In genomic region chr4:67198757-67199156, GRCh38 we compare ENCODE assay signal across 9 cellular contexts.
DNase-seq lines count a peak whose midpoint lies in the region; ATAC-seq and TF ChIP-seq lines count a peak whose summit lies in the region.
"Had no signal": no experiment of that assay in that cellular context is flagged by ENCODE, and none has a peak within 500 bp of the region (broad histone marks: within the 10 kb centered on the region; RNA-seq: fewer than 3 reads in every experiment).

No MANE protein-coding gene starts in this region.

- H2AK5ac ChIP-seq in trophoblast cell (ENCODE audit: low read length) = no peak overlapping the region

- H3K9me2 ChIP-seq in OCI-LY1 (ENCODE audit: low read depth, low read length) = no peaks in the 10 kb centered on the region

- H3K36me3 ChIP-seq in H7 (replicated peaks; ENCODE audit: control insufficient read depth, insufficient read depth, low read length) (no peaks in the 10 kb centered on the region), OCI-LY1 (ENCODE audit: insufficient read depth, low read length) (no peaks in the 10 kb centered on the region), trophoblast cell (ENCODE audit: control insufficient read depth in 1 of 2, insufficient read depth in 2 of 2, low read length in 2 of 2) (no peaks in the 10 kb centered on the region)
- H3K36me3 ChIP-seq: sigmoid colon had no signal

- no peaks in the 10 kb centered on the region for H4K20me1 ChIP-seq in OCI-LY1 (ENCODE audit: insufficient read depth, low read length)

- no peaks in the 10 kb centered on the region for H3K79me1 ChIP-seq in trophoblast cell (ENCODE audit: low read length)

- no peak overlapping the region for H3K18ac ChIP-seq in trophoblast cell (ENCODE audit: low read length)

- H2AFZ ChIP-seq in OCI-LY1 (ENCODE audit: low read length) (no peak overlapping the region), trophoblast cell (ENCODE audit: insufficient read depth, low read length, poor library complexity) (no peak overlapping the region)

- no peaks in the 10 kb centered on the region for H3F3A ChIP-seq in OCI-LY1 (ENCODE audit: insufficient read depth, low read length)

- no peak overlapping the region for H3K4me2 ChIP-seq in OCI-LY1 (ENCODE audit: low read length)
- no peak overlapping the region for H3K4me2 ChIP-seq in trophoblast cell (ENCODE audit: low read length)

- no peak overlapping the region for H3K4ac ChIP-seq in trophoblast cell (ENCODE audit: low read depth, low read length)

- H2BK12ac ChIP-seq in trophoblast cell (ENCODE audit: low read length) = no peak overlapping the region

- no peak overlapping the region for H3K23ac ChIP-seq in trophoblast cell (ENCODE audit: low read length)

- no peak overlapping the region for H4K12ac ChIP-seq in trophoblast cell (ENCODE audit: low read depth, low read length)

- TF ChIP-seq CTCF in OCI-LY1 (IDR thresholded peaks at IDR 0.05; ENCODE audit: low read length) = peak; percentile 45; the same call in 1 of the 2 replicates

- no peak overlapping the region for H2BK5ac ChIP-seq in trophoblast cell (ENCODE audit: low read depth, low read length, poor library complexity)

- no peak for ATAC-seq in HG03439 (IDR thresholded peaks at IDR 0.05; ENCODE audit: unreplicated experiment)

- DNase-seq in COR-L47 (lab: John Stamatoyannopoulos, UW) (peak; percentile 38), H7 (peak; percentile 9), foreskin melanocyte (peak; percentile 39), activated gamma-delta T cell treated with Interleukin-2 at 50 U/mL for 16 hours (no peak), trophoblast cell (no peak)
- DNase-seq in activated naive CD4-positive, alpha-beta T cell treated with Interleukin-2 at 50 U/mL for 16 hours = no peak
- DNase-seq: sigmoid colon had no signal

- no peak overlapping the region for H4K8ac ChIP-seq in trophoblast cell (ENCODE audit: low read depth, low read length)

- no peaks in the 10 kb centered on the region for H3K27me3 ChIP-seq in H7 (ENCODE audit: control insufficient read depth, insufficient read depth, low read length)
- no peaks in the 10 kb centered on the region for H3K27me3 ChIP-seq in OCI-LY1 (ENCODE audit: insufficient read depth, low read length)
- H3K27me3 ChIP-seq in trophoblast cell (ENCODE audit: insufficient read depth, low read length) = no peaks in the 10 kb centered on the region
- H3K27me3 ChIP-seq: sigmoid colon had no signal

- H2BK120ac ChIP-seq in trophoblast cell (ENCODE audit: insufficient read depth, low read length, poor library complexity) = no peak overlapping the region

- H3K4me3 ChIP-seq in H7 (ENCODE audit: insufficient read depth, low read depth, low read length) (no peak overlapping the region), OCI-LY1 (ENCODE audit: low read depth, low read length, poor library complexity, severe bottlenecking) (no peak overlapping the region), trophoblast cell (ENCODE audit: low read depth, low read length) (no peak overlapping the region)
- H3K4me3 ChIP-seq: sigmoid colon had no signal

- no peaks in the 10 kb centered on the region for H3K79me2 ChIP-seq in OCI-LY1 (ENCODE audit: insufficient read depth, low read length)
- H3K79me2 ChIP-seq in trophoblast cell (ENCODE audit: control insufficient read depth, insufficient read depth, low read length, poor library complexity) = no peaks in the 10 kb centered on the region

- H3K9me3 ChIP-seq in OCI-LY1 (ENCODE audit: low read length) (no peaks in the 10 kb centered on the region), trophoblast cell (ENCODE audit: insufficient read depth, low read depth, low read length) (no peaks in the 10 kb centered on the region)
- H3K9me3 ChIP-seq: sigmoid colon had no signal

- no peak overlapping the region for H3K27ac ChIP-seq in OCI-LY1 (ENCODE audit: low read depth, low read length, poor library complexity, severe bottlenecking)
- no peak overlapping the region for H3K27ac ChIP-seq in trophoblast cell (ENCODE audit: low read depth, low read length)
- H3K27ac ChIP-seq: sigmoid colon had no signal

- no peak overlapping the region for H4K91ac ChIP-seq in trophoblast cell (ENCODE audit: low read depth, low read length)

- WGBS in trophoblast cell (ENCODE audit: extremely low coverage, insufficient coverage, insufficient read length) = no CpG with 5 or more reads among the region's 2 CpGs

- H3K14ac ChIP-seq in trophoblast cell (ENCODE audit: low read length) = no peak overlapping the region

- no peak overlapping the region for H3K9ac ChIP-seq in OCI-LY1 (ENCODE audit: low read length)
- H3K9ac ChIP-seq in trophoblast cell (ENCODE audit: low read length) = no peak overlapping the region

- no peaks in the 10 kb centered on the region for H3K4me1 ChIP-seq in OCI-LY1 (ENCODE audit: insufficient read depth, low read length, severe bottlenecking)
- no peaks in the 10 kb centered on the region for H3K4me1 ChIP-seq in trophoblast cell (ENCODE audit: control insufficient read depth in 1 of 2, insufficient read depth in 2 of 2, low read length in 2 of 2)
- H3K4me1 ChIP-seq: sigmoid colon had no signal

Comparison
In these comparisons a context has a peak if more than half of its experiments do, and no peak if none do; other contexts are left out.
1. DNase-seq: peak in COR-L47 (single experiment), H7 (single experiment) and foreskin melanocyte (single experiment); none in activated gamma-delta T cell treated with Interleukin-2 at 50 U/mL for 16 hours (single experiment), activated naive CD4-positive, alpha-beta T cell treated with Interleukin-2 at 50 U/mL for 16 hours (single experiment) and trophoblast cell (0 of 2).